ENCODE assay signal across 8 cellular contexts in the genomic region with DNA sequence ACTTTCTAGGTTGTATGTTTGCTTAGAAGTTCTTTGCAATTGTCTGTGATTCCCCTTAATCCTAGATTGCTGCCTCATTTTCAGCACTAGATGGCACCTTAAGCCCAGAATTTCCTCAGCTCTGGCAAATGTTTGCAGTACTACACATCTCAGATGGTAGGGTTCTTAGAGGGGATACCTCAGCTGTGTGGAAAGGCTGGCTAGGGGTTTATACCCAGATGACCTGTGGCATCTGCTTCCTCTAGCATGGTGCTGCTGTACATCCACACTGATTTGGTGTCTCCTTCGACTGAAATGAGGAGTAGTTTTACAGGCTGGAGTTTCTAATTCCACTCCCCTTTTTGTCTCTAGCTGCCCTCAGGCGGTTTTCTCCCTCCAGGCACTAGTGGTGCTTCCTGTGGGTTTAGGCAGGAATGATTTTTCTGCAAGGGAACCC. TPM values are rescaled to one million over a fixed set of nuclear protein-coding genes. Genes with fewer than 3 reads are reported as not detected.
A peak's percentile ranks its signal among the peaks of the same experiment; 100 is the strongest.
DNase-seq lines count a peak whose midpoint lies in the region; ATAC-seq, FAIRE-seq and TF ChIP-seq lines count a peak whose summit lies in the region.

No MANE protein-coding gene starts in this region.

- H3K4me3 ChIP-seq in NT2/D1 (ENCODE audit: insufficient read length, low read depth) (no peak overlapping the region), fibroblast of lung (replicated peaks in 1 of 4; ENCODE audit: control extremely low read depth in 1 of 4, insufficient read depth in 1 of 4, low read depth in 3 of 4, low read length in 4 of 4) (no peak overlapping the region), thyroid gland (replicated peaks in 1 of 3) (no peak overlapping the region)

- no peaks in the 10 kb centered on the region for H4K20me1 ChIP-seq in fibroblast of lung (ENCODE audit: control insufficient read depth, extremely low read depth, insufficient read depth, low read length)

- peak; percentile 5 for FAIRE-seq in GM18507 (lab: Jason Lieb, UNC)

- H3K9ac ChIP-seq in NT2/D1 (ENCODE audit: insufficient read length, low read depth), result no peak overlapping the region
- H3K9ac ChIP-seq in fibroblast of lung (ENCODE audit: insufficient read depth, low read length), result no peak overlapping the region

- no peaks in the 10 kb centered on the region for H3K4me1 Mint-ChIP-seq in T-helper 2 cell treated with Interferon-gamma antibody and Interleukin-4, amounts not matched to agents 5 μg/mL and 100 μg/mL, for 36 hours (ENCODE audit: low read depth)

- H3K9me3 ChIP-seq in NT2/D1 (ENCODE audit: insufficient read depth, low read length) (peaks cover 9% of the 10 kb centered on the region), fibroblast of lung (ENCODE audit: control insufficient read depth, insufficient read depth, low read depth, low read length) (no peaks in the 10 kb centered on the region), thyroid gland (no peaks in the 10 kb centered on the region)

- WGBS in thyroid gland, 2 donors, result 48 to 51% methylated on average over 2 of the region's 2 CpGs

- no peaks in the 10 kb centered on the region for H3K36me3 Mint-ChIP-seq in T-helper 2 cell treated with Interferon-gamma antibody and Interleukin-4, amounts not matched to agents 5 μg/mL and 100 μg/mL, for 36 hours (ENCODE audit: low read depth)

- no peak overlapping the region for H3K4me2 ChIP-seq in fibroblast of lung (ENCODE audit: extremely low read depth, insufficient read depth, low read length)

- H3K9me3 Mint-ChIP-seq in T-helper 2 cell treated with Interferon-gamma antibody and Interleukin-4, amounts not matched to agents 5 μg/mL and 100 μg/mL, for 36 hours, result no peaks in the 10 kb centered on the region

- H3K27ac Mint-ChIP-seq in T-helper 2 cell treated with Interferon-gamma antibody and Interleukin-4, amounts not matched to agents 5 μg/mL and 100 μg/mL, for 36 hours, result no peak overlapping the region

- H3K36me3 ChIP-seq in NT2/D1 (ENCODE audit: insufficient read depth, insufficient read length, low read length) (no peaks in the 10 kb centered on the region), fibroblast of lung (ENCODE audit: control insufficient read depth, insufficient read depth, low read length) (no peaks in the 10 kb centered on the region), thyroid gland (no peaks in the 10 kb centered on the region)

- H3K4me1 ChIP-seq in NT2/D1 (ENCODE audit: insufficient read depth, insufficient read length), result no peaks in the 10 kb centered on the region
- no peaks in the 10 kb centered on the region for H3K4me1 ChIP-seq in fibroblast of lung (ENCODE audit: control insufficient read depth, extremely low read depth, insufficient read depth, low read length)
- H3K4me1 ChIP-seq in thyroid gland, result no peaks in the 10 kb centered on the region

- DNase-seq in GM18507 (ENCODE audit: extremely low spot score, insufficient read length, low read depth), result no peak
- DNase-seq in NT2/D1 (ENCODE audit: low read depth, low spot score), result peak; percentile 75
- peak; percentile 33 to 73 for DNase-seq in fibroblast of lung (ENCODE audit: low read depth in 2 of 2)
- peak; percentile 4 for DNase-seq in thyroid gland
- no peak for DNase-seq in T-helper 2 cell treated with Interferon-gamma antibody and Interleukin-4, amounts not matched to agents 5 μg/mL and 100 μg/mL, for 36 hours (ENCODE audit: low spot score)

- H3K27ac ChIP-seq in 22Rv1 (no peak overlapping the region), fibroblast of lung (ENCODE audit: insufficient read depth, low read length) (no peak overlapping the region), thyroid gland (no peak overlapping the region)

- H3K79me2 ChIP-seq in fibroblast of lung (ENCODE audit: control insufficient read depth, insufficient read depth, low read length), result no peaks in the 10 kb centered on the region

- peak; percentile 54 for TF ChIP-seq CTCF in 22Rv1 (IDR thresholded peaks at IDR 0.05)
- peak; percentile 65 to 76 for TF ChIP-seq CTCF in fibroblast of lung (conservative IDR thresholded peaks at IDR 0.05 in 1 of 2, IDR thresholded peaks at IDR 0.05 in 1 of 2; ENCODE audit: low read depth in 1 of 2, low read length in 2 of 2)
- TF ChIP-seq CTCF in thyroid gland (IDR thresholded peaks at IDR 0.05), result peak in 4 of 6 experiments; percentile 28 to 63 (median 52)

- H3K27me3 ChIP-seq in NT2/D1 (ENCODE audit: insufficient read depth, insufficient read length), result no peaks in the 10 kb centered on the region
- H3K27me3 ChIP-seq in fibroblast of lung (ENCODE audit: control insufficient read depth, insufficient read depth, low read length), result no peaks in the 10 kb centered on the region
- no peaks in the 10 kb centered on the region for H3K27me3 ChIP-seq in thyroid gland

- intact Hi-C loops in thyroid gland (cut with DNase I), result no loop called here

- H3K27me3 Mint-ChIP-seq in T-helper 2 cell treated with Interferon-gamma antibody and Interleukin-4, amounts not matched to agents 5 μg/mL and 100 μg/mL, for 36 hours (ENCODE audit: low read depth), result no peaks in the 10 kb centered on the region

- ATAC-seq in HG03378 (IDR thresholded peaks at IDR 0.05; ENCODE audit: unreplicated experiment), result peak; percentile 78
- ATAC-seq in HG03175 (IDR thresholded peaks at IDR 0.05; ENCODE audit: unreplicated experiment), result no peak

- no peak overlapping the region for H3K4me3 Mint-ChIP-seq in T-helper 2 cell treated with Interferon-gamma antibody and Interleukin-4, amounts not matched to agents 5 μg/mL and 100 μg/mL, for 36 hours

- H2AFZ ChIP-seq in fibroblast of lung (ENCODE audit: low read length), result peak overlapping the region; percentile 59

- no peak for TF ChIP-seq POLR2A in thyroid gland (IDR thresholded peaks at IDR 0.05)

RNA-seq across cellular contexts. Expression of gene ASB17, which starts 23.5 kb away (rescaled TPM):
- total RNA-seq in fibroblast of lung (not detected in 2 replicates), thyroid gland (not detected)
- polyA plus RNA-seq in fibroblast of lung, result not detected in 2 replicates
- polyA plus RNA-seq in fibroblast of lung (2012), result not detected in 2 replicates
- not detected in 2 replicates for polyA minus RNA-seq in fibroblast of lung (ENCODE audit: low replicate concordance)

Comparison
In these comparisons a context has a peak if more than half of its experiments do, and no peak if none do; other contexts are left out.
1. DNase-seq: peak in NT2/D1 (single experiment), fibroblast of lung (2 of 2) and thyroid gland (2 of 2); none in GM18507 (single experiment) and T-helper 2 cell treated with Interferon-gamma antibody and Interleukin-4, amounts not matched to agents 5 μg/mL and 100 μg/mL, for 36 hours (single experiment).
2. Peak in every context shown above with its lines, with median percentiles within 50 percentile points of each other: CTCF ChIP-seq.